In the genomic region with DNA sequence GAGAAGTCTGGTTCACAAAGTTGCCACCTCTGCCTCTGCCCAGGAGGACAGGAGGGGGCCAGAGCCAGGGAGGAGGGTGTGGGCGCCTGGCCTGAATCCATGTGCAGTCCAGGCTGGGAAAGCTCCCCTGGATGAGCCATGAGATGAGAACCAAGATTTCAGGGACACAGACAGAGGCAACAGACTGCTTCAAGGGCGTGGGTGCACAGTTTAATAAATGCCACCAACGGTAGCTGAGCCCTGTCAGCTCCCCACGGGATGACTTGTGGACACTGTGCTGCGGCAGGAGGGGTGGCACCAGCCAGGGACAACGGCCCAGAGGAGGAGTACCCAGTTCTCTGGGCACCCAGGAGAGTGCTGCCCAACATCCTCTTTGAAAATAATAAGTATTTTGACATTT, we compare ENCODE assay signal across 23 cellular contexts. TPM values are rescaled to one million over a fixed set of nuclear protein-coding genes. Genes with fewer than 3 reads are reported as not detected.
A peak's percentile ranks its signal among the peaks of the same experiment; 100 is the strongest.
DNase-seq lines count a peak whose midpoint lies in the region; ATAC-seq, FAIRE-seq and TF ChIP-seq lines count a peak whose summit lies in the region.
"Had no signal": no experiment of that assay in that cellular context is flagged by ENCODE, and none has a peak within 500 bp of the region (broad histone marks: within the 10 kb centered on the region; RNA-seq: fewer than 3 reads in every experiment).

No MANE protein-coding gene starts in this region.

- no peak overlapping the region for H2BK15ac ChIP-seq in H1 (ENCODE audit: low read length)

- WGBS in H1 (ENCODE audit: extremely low coverage in 1 of 2, insufficient coverage in 1 of 2, insufficient read length in 1 of 2, insufficient replicate concordance in 2 of 2, low coverage in 1 of 2, low lambda C conversion rate in 2 of 2, missing lambda C conversion rate in 1 of 2), 2 experiments, result 79% methylated on average over 6 of the region's 6 CpGs; no CpG with 5 or more reads in 1 of the 2 experiments
- WGBS in psoas muscle, 3 donors, result 78 to 89% (median 80%) methylated on average over 6 of the region's 6 CpGs

- H3K23me2 ChIP-seq in H1 (ENCODE audit: low read depth, low read length), result no peaks in the 10 kb centered on the region

- H3K9me3 ChIP-seq in BLaER1 (no peaks in the 10 kb centered on the region), Peyer's patch (no peaks in the 10 kb centered on the region), H1 (ENCODE audit: insufficient read depth in 2 of 2, low read depth in 1 of 2, low read length in 1 of 2) (no peaks in the 10 kb centered on the region), psoas muscle (no peaks in the 10 kb centered on the region)
- no peaks in the 10 kb centered on the region for H3K9me3 ChIP-seq in effector memory CD4-positive, alpha-beta T cell (ENCODE audit: control insufficient read depth, low read length)
- no peaks in the 10 kb centered on the region for H3K9me3 ChIP-seq in naive thymus-derived CD4-positive, alpha-beta T cell (ENCODE audit: control insufficient read depth in 2 of 3, low read length in 3 of 3)
- H3K9me3 ChIP-seq: BLaER1 treated with 17β-estradiol and CSF1 and Interleukin-3, amounts not matched to agents 10 nM and 100 nM; uterus had no signal

- no peak overlapping the region for H3K23ac ChIP-seq in H1 (ENCODE audit: insufficient read length)

- H3K79me1 ChIP-seq in H1 (ENCODE audit: low read depth, low read length), result no peaks in the 10 kb centered on the region

- no peak overlapping the region for H4K91ac ChIP-seq in H1 (replicated peaks; ENCODE audit: insufficient read length, low read length)

- peak in 2 of 3 donors; percentile 29 to 36 for DNase-seq in Peyer's patch
- DNase-seq in H1 (ENCODE audit: low read depth in 1 of 2, low spot score in 2 of 2), result no peak
- DNase-seq in psoas muscle, result no peak
- DNase-seq in ureter (ENCODE audit: low spot score), result no peak
- no peak for DNase-seq in NCI-H2107 treated with DMSO at 0.1 percent for 48 hours (lab: John Stamatoyannopoulos, UW; ENCODE audit: unreplicated experiment)
- DNase-seq in effector memory CD4-positive, alpha-beta T cell, result no peak
- no peak for DNase-seq in naive thymus-derived CD4-positive, alpha-beta T cell
- DNase-seq: activated CD4-positive, alpha-beta T cell treated with anti-CD3 and anti-CD28 coated beads for 4 hours; activated naive CD4-positive, alpha-beta T cell treated with anti-CD3 and anti-CD28 coated beads, Interleukin-2, amount 10 ng/mL, durations not matched to agents 7 days and 5 days; activated T-cell treated with anti-CD3 and anti-CD28 coated beads, Interleukin-2, amount 50 U/mL, for 48 hours; IMR-90; NCI-H1417 treated with DMSO at 0.1 percent for 48 hours; T-helper 2 cell had no signal

- H3K9ac ChIP-seq in BLaER1 (no peak overlapping the region), H1 (replicated peaks in 1 of 4; ENCODE audit: extremely low read depth in 1 of 4, low read depth in 3 of 4, low read length in 3 of 4) (no peak overlapping the region)

- peaks cover 5 to 44% (median 15%) of the 10 kb centered on the region in 7 donors for H3K4me1 Mint-ChIP-seq in naive thymus-derived CD4-positive, alpha-beta T cell
- H3K4me1 Mint-ChIP-seq: neural crest cell had no signal

- TF ChIP-seq CTCF in Peyer's patch (IDR thresholded peaks at IDR 0.05), result no peak
- TF ChIP-seq CTCF in H1 (IDR thresholded peaks at IDR 0.05; ENCODE audit: control extremely low read depth in 1 of 3, insufficient read depth in 1 of 3, low read depth in 1 of 3, low read length in 3 of 3), result no peak
- no peak for TF ChIP-seq CTCF in psoas muscle (IDR thresholded peaks at IDR 0.05)

- TF ChIP-seq RAD21 in H1 (IDR thresholded peaks at IDR 0.05 in 1 of 2, conservative IDR thresholded peaks at IDR 0.05 in 1 of 2; ENCODE audit: low read depth in 2 of 2, low read length in 2 of 2), result no peak

- no peak for FAIRE-seq in H1 (lab: Jason Lieb, UNC)
- FAIRE-seq: GM12891, GM19239, islet of Langerhans, RCC 7860 had no signal

- no peaks in the 10 kb centered on the region for H3K9me3 Mint-ChIP-seq in naive thymus-derived CD4-positive, alpha-beta T cell
- H3K9me3 Mint-ChIP-seq: activated naive CD4-positive, alpha-beta T cell treated with anti-CD3 and anti-CD28 coated beads, Interleukin-2, amount 10 ng/mL, durations not matched to agents 7 days and 5 days; dendritic cell treated with granulocyte-macrophage colony-stimulating factor and Interleukin-4, amounts not matched to agents 40 ng/mL and 50 ng/mL, for 4 days; neural crest cell had no signal

- no peak overlapping the region for H2AFZ ChIP-seq in H1 (ENCODE audit: low read length)

- H4K20me1 ChIP-seq in BLaER1, result no peaks in the 10 kb centered on the region
- no peaks in the 10 kb centered on the region for H4K20me1 ChIP-seq in H1 (replicated peaks in 1 of 2; ENCODE audit: control insufficient read depth in 1 of 2, insufficient read depth in 2 of 2, low read length in 2 of 2)

- peak overlapping the region in 1 of 9 donors; percentile 54 for H3K27ac Mint-ChIP-seq in naive thymus-derived CD4-positive, alpha-beta T cell
- H3K27ac Mint-ChIP-seq: activated naive CD4-positive, alpha-beta T cell treated with anti-CD3 and anti-CD28 coated beads, Interleukin-2, amount 10 ng/mL, durations not matched to agents 7 days and 5 days; dendritic cell treated with granulocyte-macrophage colony-stimulating factor and Interleukin-4, amounts not matched to agents 40 ng/mL and 50 ng/mL, for 4 days had no signal

- H3K27ac ChIP-seq in BLaER1 (0 out of 2 replicates have a peak overlapping the region, but pooled peaks have one; percentile 26), Peyer's patch (no peak overlapping the region), H1 (ENCODE audit: low read depth, low read length) (no peak overlapping the region), psoas muscle (no peak overlapping the region)
- H3K27ac ChIP-seq in effector memory CD4-positive, alpha-beta T cell (ENCODE audit: insufficient read depth, low read length, poor library complexity, severe bottlenecking), result no peak overlapping the region
- no peak overlapping the region for H3K27ac ChIP-seq in naive thymus-derived CD4-positive, alpha-beta T cell (ENCODE audit: low read depth, low read length)
- H3K27ac ChIP-seq: uterus had no signal

- H3K18ac ChIP-seq in H1 (ENCODE audit: extremely low read depth, low read length), result no peak overlapping the region

- H3K4me1 ChIP-seq in BLaER1 (peaks cover 38% of the 10 kb centered on the region), Peyer's patch (no peaks in the 10 kb centered on the region), H1 (replicated peaks in 1 of 4; ENCODE audit: control insufficient read depth in 3 of 4, insufficient read depth in 4 of 4, low read length in 3 of 4) (peaks cover 0 to 6% (median 3%) of the 10 kb centered on the region in 4 experiments; a peak in 4 of 7 replicates), psoas muscle (peaks cover 11% of the 10 kb centered on the region)
- peaks cover 5% of the 10 kb centered on the region for H3K4me1 ChIP-seq in effector memory CD4-positive, alpha-beta T cell (ENCODE audit: control insufficient read depth, insufficient read depth, low read length, poor library complexity, severe bottlenecking)
- H3K4me1 ChIP-seq in naive thymus-derived CD4-positive, alpha-beta T cell (ENCODE audit: control insufficient read depth in 2 of 2, insufficient read depth in 2 of 2, low read length in 2 of 2), result peaks cover 0 to 11% of the 10 kb centered on the region in 2 donors

- H3K4me3 ChIP-seq in BLaER1 (no peak overlapping the region), Peyer's patch (no peak overlapping the region), H1 (ENCODE audit: extremely low read depth in 1 of 4, insufficient read depth in 2 of 4, low read depth in 3 of 4, low read length in 4 of 4) (no peak overlapping the region), psoas muscle (no peak overlapping the region)
- no peak overlapping the region for H3K4me3 ChIP-seq in effector memory CD4-positive, alpha-beta T cell (ENCODE audit: insufficient read depth, low read depth, low read length, poor library complexity, severe bottlenecking)
- no peak overlapping the region for H3K4me3 ChIP-seq in naive thymus-derived CD4-positive, alpha-beta T cell (ENCODE audit: low read length)
- H3K4me3 ChIP-seq: BLaER1 treated with 17β-estradiol and CSF1 and Interleukin-3, amounts not matched to agents 10 nM and 100 nM; uterus had no signal

- no peak overlapping the region for H3K56ac ChIP-seq in H1 (replicated peaks; ENCODE audit: insufficient read length, low read depth, low read length)

- peaks cover 83% of the 10 kb centered on the region for H3K36me3 ChIP-seq in BLaER1
- peaks cover 0 to 23% (median 0%) of the 10 kb centered on the region in 3 donors for H3K36me3 ChIP-seq in Peyer's patch
- peaks cover 0 to 3% (median 0%) of the 10 kb centered on the region in 4 experiments; a peak in 2 of 8 replicates for H3K36me3 ChIP-seq in H1 (ENCODE audit: control insufficient read depth in 2 of 4, insufficient read depth in 4 of 4, low read length in 3 of 4)
- peaks cover 0 to 14% of the 10 kb centered on the region in 2 donors for H3K36me3 ChIP-seq in psoas muscle (ENCODE audit: insufficient read depth in 1 of 2, low read depth in 1 of 2)
- H3K36me3 ChIP-seq in effector memory CD4-positive, alpha-beta T cell (ENCODE audit: control insufficient read depth, insufficient read depth, low read length), result peaks cover 51% of the 10 kb centered on the region
- peaks cover 0 to 28% (median 0%) of the 10 kb centered on the region in 3 experiments for H3K36me3 ChIP-seq in naive thymus-derived CD4-positive, alpha-beta T cell (ENCODE audit: control insufficient read depth in 2 of 3, insufficient read depth in 3 of 3, low read length in 3 of 3)
- H3K36me3 ChIP-seq: uterus had no signal

- H3K14ac ChIP-seq in H1 (ENCODE audit: insufficient read length), result no peak overlapping the region

- H3K79me2 ChIP-seq in H1 (ENCODE audit: control insufficient read depth in 1 of 2, insufficient read depth in 2 of 2, low read length in 2 of 2), result no peaks in the 10 kb centered on the region

- H4K5ac ChIP-seq in H1 (ENCODE audit: insufficient read length, low read depth, low read length), result no peak overlapping the region

- no peak overlapping the region for H2AK5ac ChIP-seq in H1 (ENCODE audit: low read depth, low read length)

- POLR2A ChIA-PET in H1 (lab: Charles Lee; ENCODE audit: partially characterized antibody), result interaction anchor here (1.1 to 25.0 kb wide), 3 partner anchors 19 to 150 kb away, joined by 3 to 396 read pairs (median 3); partner anchors contain the start of genes ELMOD3, MAT2A and RETSAT
- POLR2A ChIA-PET in naive thymus-derived CD4-positive, alpha-beta T cell (lab: Charles Lee), result no interaction called here

- CTCF ChIA-PET in H1 (lab: Charles Lee; ENCODE audit: partially characterized antibody), result interaction anchor here (7.8 to 7.9 kb wide), 2 partner anchors 11 to 27 kb away, joined by 58 to 59 read pairs; partner anchors contain the start of gene SH2D6
- CTCF ChIA-PET in naive thymus-derived CD4-positive, alpha-beta T cell (lab: Charles Lee), result interaction anchor here (0.6 to 11.5 kb wide), 2 partner anchors 147 to 158 kb away, joined by 3 to 90 read pairs; no protein-coding TSS in a partner anchor

- TF ChIP-seq EP300 in H1 (IDR thresholded peaks at IDR 0.05; ENCODE audit: borderline replicate concordance in 1 of 2, low read depth in 2 of 2, low read length in 2 of 2), result no peak

- H4K8ac ChIP-seq in H1 (ENCODE audit: extremely low read depth, insufficient read depth, low read length), result no peak overlapping the region

- H3K27me3 Mint-ChIP-seq in naive thymus-derived CD4-positive, alpha-beta T cell, result no peaks in the 10 kb centered on the region
- H3K27me3 Mint-ChIP-seq: activated naive CD4-positive, alpha-beta T cell treated with anti-CD3 and anti-CD28 coated beads, Interleukin-2, amount 10 ng/mL, durations not matched to agents 7 days and 5 days; dendritic cell treated with granulocyte-macrophage colony-stimulating factor and Interleukin-4, amounts not matched to agents 40 ng/mL and 50 ng/mL, for 4 days had no signal

- 0 out of 2 replicates have a peak overlapping the region, but pooled peaks have one; percentile 35 for H2BK5ac ChIP-seq in H1 (ENCODE audit: low read depth, low read length)

- intact Hi-C loops in psoas muscle (cut with DNase I), result no loop called here
- intact Hi-C loops in naive thymus-derived CD4-positive, alpha-beta T cell (cut with micrococcal nuclease), result loop anchor here in 1 of 2 donors (5.0 kb wide), 1 partner anchor 43 kb away; the partner anchor contains the start of genes ELMOD3 and RETSAT

- H3K27me3 ChIP-seq in BLaER1 (no peaks in the 10 kb centered on the region), Peyer's patch (no peaks in the 10 kb centered on the region), H1 (replicated peaks in 1 of 4; ENCODE audit: control insufficient read depth in 3 of 4, extremely low read depth in 1 of 4, insufficient read depth in 3 of 4, low read length in 3 of 4) (no peaks in the 10 kb centered on the region), psoas muscle (ENCODE audit: insufficient read depth in 3 of 3, low read length in 2 of 3) (no peaks in the 10 kb centered on the region)
- H3K27me3 ChIP-seq in effector memory CD4-positive, alpha-beta T cell (replicated peaks; ENCODE audit: control insufficient read depth, insufficient read depth, low read length, poor library complexity, severe bottlenecking), result no peaks in the 10 kb centered on the region
- H3K27me3 ChIP-seq in naive thymus-derived CD4-positive, alpha-beta T cell (ENCODE audit: control insufficient read depth in 2 of 2, insufficient read depth in 2 of 2, low read length in 2 of 2), result no peaks in the 10 kb centered on the region
- H3K27me3 ChIP-seq: BLaER1 treated with 17β-estradiol and CSF1 and Interleukin-3, amounts not matched to agents 10 nM and 100 nM; uterus had no signal

- H2BK120ac ChIP-seq in H1 (replicated peaks; ENCODE audit: low read depth, low read length), result no peak overlapping the region

- H2BK12ac ChIP-seq in H1 (ENCODE audit: low read depth, low read length), result no peak overlapping the region

- H3K4me3 Mint-ChIP-seq in naive thymus-derived CD4-positive, alpha-beta T cell, result no peak overlapping the region
- H3K4me3 Mint-ChIP-seq: activated naive CD4-positive, alpha-beta T cell treated with anti-CD3 and anti-CD28 coated beads, Interleukin-2, amount 10 ng/mL, durations not matched to agents 7 days and 5 days; dendritic cell treated with granulocyte-macrophage colony-stimulating factor and Interleukin-4, amounts not matched to agents 40 ng/mL and 50 ng/mL, for 4 days; neural crest cell had no signal

- H3K36me3 Mint-ChIP-seq in naive thymus-derived CD4-positive, alpha-beta T cell, result peaks cover 0 to 22% (median 4%) of the 10 kb centered on the region in 5 donors

- no peak overlapping the region for H3K4me2 ChIP-seq in BLaER1
- no peak overlapping the region for H3K4me2 ChIP-seq in H1 (ENCODE audit: insufficient read depth in 1 of 2, low read depth in 2 of 2, low read length in 2 of 2)

- H3K4ac ChIP-seq in H1 (replicated peaks; ENCODE audit: insufficient read length, low read depth, low read length), result no peak overlapping the region

- H2BK20ac ChIP-seq in H1 (ENCODE audit: low read length), result no peak overlapping the region

- peak in 3 of 4 donors; percentile 6 to 23 (median 12) for ATAC-seq in psoas muscle
- ATAC-seq in naive thymus-derived CD4-positive, alpha-beta T cell, result no peak

- TF ChIP-seq POLR2A in Peyer's patch (IDR thresholded peaks at IDR 0.05), result no peak
- TF ChIP-seq POLR2A in H1 (IDR thresholded peaks at IDR 0.05; ENCODE audit: control extremely low read depth in 1 of 2, low read depth in 2 of 2, low read length in 2 of 2), result no peak

RNA-seq across cellular contexts. Expression of gene CAPG, which starts 15.2 kb away (rescaled TPM):
- total RNA-seq in Peyer's patch (10 to 100 TPM; 22.4 to 61.9 (median 33.2) TPM), psoas muscle (10 to 100 TPM in 1 of 4 donors, 1 to 10 TPM in 3; 4.2 to 11.1 (median 8.6) TPM), ureter (298 TPM)
- total RNA-seq in H1 (2021; fragmentation: NEBNext Ultra II Directional; extraction: Animal tissue kit (Norgen Biotek cat#: 25700)), result 78.6 and 80.5 TPM in 2 replicates
- polyA plus RNA-seq in H1 (2011; rRNA removed) (89.0 and 114 TPM in 2 replicates), psoas muscle (10 to 100 TPM in 1 of 3 donors, 1 to 10 TPM in 2; 2.8 to 10.2 (median 6.6) TPM)
- 123 TPM for polyA plus RNA-seq in H1 (2011; cell fraction: cytosol; rRNA removed)
- 114 TPM for polyA plus RNA-seq in H1 (2011; cell fraction: nucleus; rRNA removed)
- 83.9 to 123 TPM (median 109 TPM) in 4 replicates for polyA plus RNA-seq in H1 (2012, experiment 1 of 2)
- 62.0 TPM for polyA plus RNA-seq in H1 (2012, experiment 2 of 2)
- 119 TPM for polyA plus RNA-seq in H1 (2013, experiment 1 of 2)
- 114 TPM for polyA plus RNA-seq in H1 (2013, experiment 2 of 2)
- 37.3 and 60.0 TPM in 2 replicates for polyA minus RNA-seq in H1 (2011; rRNA and poly(A)+ RNA removed)
- 34.6 TPM for polyA minus RNA-seq in H1 (2011; cell fraction: cytosol; rRNA and poly(A)+ RNA removed)
- polyA minus RNA-seq in H1 (2011; cell fraction: nucleus; rRNA and poly(A)+ RNA removed), result 30.6 TPM
- 100 to 1,000 TPM in 2 of 5 experiments, 10 to 100 TPM in 3; 12.9 to 265 (median 29.7) TPM for total RNA-seq in naive thymus-derived CD4-positive, alpha-beta T cell
- polyA plus RNA-seq in naive thymus-derived CD4-positive, alpha-beta T cell, result 10 to 100 TPM; 34.3 to 36.4 TPM

RNA-seq across cellular contexts. Expression of gene SH2D6, which starts 23.5 kb away (rescaled TPM):
- total RNA-seq in Peyer's patch, result 10 to 100 TPM; 12.4 to 38.0 (median 15.2) TPM
- 1.3 TPM in 1 of 2 replicates, not detected in the other for total RNA-seq in H1 (2021; fragmentation: NEBNext Ultra II Directional; extraction: Animal tissue kit (Norgen Biotek cat#: 25700))
- polyA plus RNA-seq in H1 (2011; rRNA removed), result 0.17 and 0.42 TPM in 2 replicates
- 0.28 TPM for polyA plus RNA-seq in H1 (2011; cell fraction: cytosol; rRNA removed)
- 1.4 TPM for polyA plus RNA-seq in H1 (2011; cell fraction: nucleus; rRNA removed)
- polyA plus RNA-seq in H1 (2012, experiment 1 of 2), result 0.50 to 1.1 TPM (median 0.70 TPM) in 4 replicates
- polyA plus RNA-seq in H1 (2012, experiment 2 of 2), result not detected
- polyA plus RNA-seq in H1 (2013, experiment 1 of 2), result 0.16 TPM
- polyA plus RNA-seq in H1 (2013, experiment 2 of 2), result 0.28 TPM
- 0.47 TPM in 1 of 2 replicates, not detected in the other for polyA minus RNA-seq in H1 (2011; rRNA and poly(A)+ RNA removed)
- polyA minus RNA-seq in H1 (2011; cell fraction: cytosol; rRNA and poly(A)+ RNA removed), result not detected
- polyA minus RNA-seq in H1 (2011; cell fraction: nucleus; rRNA and poly(A)+ RNA removed), result 0.90 TPM
- total RNA-seq in psoas muscle, result 1 to 10 TPM in 1 of 4 donors, under 1 TPM in 2, not detected in 1; 0.48 to 1.4 (median 0.62) TPM
- polyA plus RNA-seq in psoas muscle, result 1 to 10 TPM in 1 of 3 donors, under 1 TPM in 2; 0.25 to 1.1 (median 0.77) TPM
- 0.75 TPM for total RNA-seq in ureter
- total RNA-seq in naive thymus-derived CD4-positive, alpha-beta T cell, result 1 to 10 TPM in 1 of 5 experiments, under 1 TPM in 2, not detected in 2; 0.48 to 1.1 (median 0.94) TPM
- not detected for polyA plus RNA-seq in naive thymus-derived CD4-positive, alpha-beta T cell
- total RNA-seq: lower leg skin, uterus had no signal

RNA-seq across cellular contexts. Expression of gene ELMOD3, which starts 40.4 kb away (rescaled TPM):
- total RNA-seq in Peyer's patch, result 10 to 100 TPM; 28.1 to 49.4 (median 45.8) TPM
- total RNA-seq in H1 (2021; fragmentation: NEBNext Ultra II Directional; extraction: Animal tissue kit (Norgen Biotek cat#: 25700)), result 6.9 and 10.2 TPM in 2 replicates
- polyA plus RNA-seq in H1 (2011; rRNA removed), result 8.5 and 9.3 TPM in 2 replicates
- 12.4 TPM for polyA plus RNA-seq in H1 (2011; cell fraction: cytosol; rRNA removed)
- 29.5 TPM for polyA plus RNA-seq in H1 (2011; cell fraction: nucleus; rRNA removed)
- 7.9 to 10.0 TPM (median 8.7 TPM) in 4 replicates for polyA plus RNA-seq in H1 (2012, experiment 1 of 2)
- polyA plus RNA-seq in H1 (2012, experiment 2 of 2), result 6.2 TPM
- polyA plus RNA-seq in H1 (2013, experiment 1 of 2), result 6.1 TPM
- 5.4 TPM for polyA plus RNA-seq in H1 (2013, experiment 2 of 2)
- polyA minus RNA-seq in H1 (2011; rRNA and poly(A)+ RNA removed), result 17.1 and 19.0 TPM in 2 replicates
- 3.7 TPM for polyA minus RNA-seq in H1 (2011; cell fraction: cytosol; rRNA and poly(A)+ RNA removed)
- polyA minus RNA-seq in H1 (2011; cell fraction: nucleus; rRNA and poly(A)+ RNA removed), result 12.8 TPM
- total RNA-seq in psoas muscle, result 10 to 100 TPM; 16.0 to 19.2 (median 17.6) TPM
- 10 to 100 TPM; 17.2 to 33.2 (median 20.4) TPM for polyA plus RNA-seq in psoas muscle
- 23.3 TPM for total RNA-seq in ureter
- total RNA-seq in naive thymus-derived CD4-positive, alpha-beta T cell, result 10 to 100 TPM; 20.2 to 33.3 (median 21.7) TPM
- polyA plus RNA-seq in naive thymus-derived CD4-positive, alpha-beta T cell, result 10 to 100 TPM in 1 of 2 donors, 1 to 10 TPM in 1; 9.4 to 13.3 TPM

RNA-seq across cellular contexts. Expression of gene RETSAT, which starts 40.6 kb away (rescaled TPM):
- total RNA-seq in Peyer's patch, result 100 to 1,000 TPM in 3 of 4 donors, 10 to 100 TPM in 1; 47.0 to 719 (median 473) TPM
- total RNA-seq in H1 (2021; fragmentation: NEBNext Ultra II Directional; extraction: Animal tissue kit (Norgen Biotek cat#: 25700)), result 13.6 and 15.8 TPM in 2 replicates
- polyA plus RNA-seq in H1 (2011; rRNA removed), result 16.7 and 20.7 TPM in 2 replicates
- polyA plus RNA-seq in H1 (2011; cell fraction: cytosol; rRNA removed), result 16.8 TPM
- polyA plus RNA-seq in H1 (2011; cell fraction: nucleus; rRNA removed), result 39.0 TPM
- 17.4 to 21.6 TPM (median 19.9 TPM) in 4 replicates for polyA plus RNA-seq in H1 (2012, experiment 1 of 2)
- 9.2 TPM for polyA plus RNA-seq in H1 (2012, experiment 2 of 2)
- 22.1 TPM for polyA plus RNA-seq in H1 (2013, experiment 1 of 2)
- 21.2 TPM for polyA plus RNA-seq in H1 (2013, experiment 2 of 2)
- polyA minus RNA-seq in H1 (2011; rRNA and poly(A)+ RNA removed), result 28.0 and 29.1 TPM in 2 replicates
- 23.9 TPM for polyA minus RNA-seq in H1 (2011; cell fraction: cytosol; rRNA and poly(A)+ RNA removed)
- 15.0 TPM for polyA minus RNA-seq in H1 (2011; cell fraction: nucleus; rRNA and poly(A)+ RNA removed)
- 100 to 1,000 TPM in 1 of 4 donors, 10 to 100 TPM in 3; 28.3 to 115 (median 63.3) TPM for total RNA-seq in psoas muscle
- 10 to 100 TPM; 36.9 to 74.3 (median 45.6) TPM for polyA plus RNA-seq in psoas muscle
- total RNA-seq in ureter, result 39.6 TPM
- 10 to 100 TPM; 18.5 to 30.5 (median 20.2) TPM for total RNA-seq in naive thymus-derived CD4-positive, alpha-beta T cell
- 10 to 100 TPM in 1 of 2 donors, 1 to 10 TPM in 1; 8.9 to 14.5 TPM for polyA plus RNA-seq in naive thymus-derived CD4-positive, alpha-beta T cell

Comparison
In these comparisons a context has a peak if more than half of its experiments do, and no peak if none do; other contexts are left out.
1. DNase-seq: peak in Peyer's patch (2 of 3); none in H1 (0 of 2), psoas muscle (0 of 2), ureter (single experiment), NCI-H2107 treated with DMSO at 0.1 percent for 48 hours (single experiment), effector memory CD4-positive, alpha-beta T cell (0 of 3) and naive thymus-derived CD4-positive, alpha-beta T cell (0 of 9).